Comparison of ENCODE assay signal across 1 cellular context in genomic region chr19:9621156-9622037, GRCh38.
TF ChIP-seq lines count a peak whose summit lies in the region.

ZNF561 (minus strand) TSS chr19:9621232; CDS start chr19:9619456, 1,776 bp downstream.

TF ChIP-seq in endothelial cell of umbilical vein, 7 proteins besides CTCF, POLR2A, EP300 and RAD21 (continued from another document):
- TF ChIP-seq JUN (IDR thresholded peaks at IDR 0.05; ENCODE audit: borderline replicate concordance, insufficient read depth, insufficient read length, low read depth): peak; percentile 61
